Comparison of ENCODE assay signal across 18 cellular contexts in the genomic region with DNA sequence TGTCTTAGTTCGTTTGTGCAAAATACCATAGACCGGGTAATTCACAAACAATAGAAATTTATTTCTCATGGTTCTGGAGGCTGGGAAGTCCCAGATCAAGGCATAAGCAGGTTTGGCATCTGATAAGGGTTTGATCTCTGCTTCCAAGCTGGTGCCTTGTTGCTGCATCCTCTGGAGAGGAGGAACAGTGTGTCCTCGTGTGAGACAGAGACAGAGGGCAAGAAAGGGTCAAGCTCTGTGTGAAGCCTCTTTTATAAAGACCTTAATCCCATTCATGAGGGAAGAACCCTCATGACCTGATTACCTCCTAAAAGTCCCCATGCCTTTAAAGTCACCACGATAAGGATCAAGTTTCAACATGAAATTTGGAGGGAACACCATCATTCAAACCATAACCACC. TPM values are rescaled to one million over a fixed set of nuclear protein-coding genes. Genes with fewer than 3 reads are reported as not detected.
DNase-seq lines count a peak whose midpoint lies in the region; ATAC-seq, FAIRE-seq and TF ChIP-seq lines count a peak whose summit lies in the region.
"Had no signal": no experiment of that assay in that cellular context is flagged by ENCODE, and none has a peak within 500 bp of the region (broad histone marks: within the 10 kb centered on the region; RNA-seq: fewer than 3 reads in every experiment).

No MANE protein-coding gene starts in this region.

- no peak overlapping the region for H3K9ac ChIP-seq in neuronal stem cell (ENCODE audit: low read depth, low read length, poor library complexity)
- H3K9ac ChIP-seq: BLaER1 had no signal

- no peak overlapping the region for H3K14ac ChIP-seq in neuronal stem cell (ENCODE audit: low read length)

- WGBS in neuronal stem cell (ENCODE audit: extremely low coverage in 2 of 2, insufficient read length in 2 of 2, insufficient replicate concordance in 1 of 2), 2 donors = no CpG with 5 or more reads among the region's 4 CpGs

- TF ChIP-seq CTCF in bronchial epithelial cell (IDR thresholded peaks at IDR 0.05; ENCODE audit: insufficient read depth, low read length, severe bottlenecking) = no peak

- no peak overlapping the region for H3K4ac ChIP-seq in neuronal stem cell (ENCODE audit: low read length)

- intact Hi-C loops in left colon (cut with DNase I, micrococcal nuclease) = no loop called here

- no peak for ATAC-seq in left colon
- ATAC-seq in HG02623 (IDR thresholded peaks at IDR 0.05; ENCODE audit: unreplicated experiment) = no peak
- ATAC-seq: GM23338 had no signal

- no peak overlapping the region for H2BK12ac ChIP-seq in neuronal stem cell (ENCODE audit: low read length)

- H2AK5ac ChIP-seq in neuronal stem cell (ENCODE audit: low read depth, low read length) = no peak overlapping the region

- peak; percentile 24 for DNase-seq in NCI-H82 (lab: John Stamatoyannopoulos, UW)
- no peak for DNase-seq in NCI-H82 treated with DMSO at 0.1 percent for 48 hours (lab: John Stamatoyannopoulos, UW; ENCODE audit: unreplicated experiment)
- DNase-seq in bronchial epithelial cell (ENCODE audit: low read depth) = no peak
- peak; percentile 14 for DNase-seq in neuronal stem cell (ENCODE audit: low spot score)
- no peak for DNase-seq in activated T-cell treated with anti-CD3 and anti-CD28 coated beads, Interleukin-2, amount 50 U/mL, for 48 hours
- DNase-seq in left colon = no peak
- DNase-seq: AML-193; Caco-2; CD8-positive, alpha-beta memory T cell; DND-41; GDM1; H7 had no signal

- H2BK5ac ChIP-seq in neuronal stem cell (ENCODE audit: low read length) = no peak overlapping the region

- no peak overlapping the region for H2BK15ac ChIP-seq in neuronal stem cell (ENCODE audit: low read length)

- no peaks in the 10 kb centered on the region for H3K79me1 ChIP-seq in neuronal stem cell (ENCODE audit: low read depth, low read length)

- H2AFZ ChIP-seq in neuronal stem cell (ENCODE audit: low read length) = no peak overlapping the region
- H2AFZ ChIP-seq: GM23338 had no signal

- no peak overlapping the region for H4K8ac ChIP-seq in neuronal stem cell (ENCODE audit: low read depth, low read length)

- no peak overlapping the region for H2BK120ac ChIP-seq in neuronal stem cell (ENCODE audit: low read depth, low read length)

- no peaks in the 10 kb centered on the region for H3K4me1 ChIP-seq in neuronal stem cell (ENCODE audit: control insufficient read depth in 2 of 2, insufficient read depth in 1 of 2, low read depth in 1 of 2, low read length in 2 of 2)
- H3K4me1 ChIP-seq: BLaER1, Caco-2 had no signal

- peaks cover 7 to 14% of the 10 kb centered on the region in 2 donors for H3K9me3 ChIP-seq in neuronal stem cell (replicated peaks in 1 of 2; ENCODE audit: control insufficient read depth in 2 of 2, insufficient read depth in 1 of 2, low read depth in 1 of 2, low read length in 2 of 2)
- H3K9me3 ChIP-seq: BLaER1 had no signal

- FAIRE-seq in bronchial epithelial cell (lab: Jason Lieb, UNC) = peak; percentile 13
- FAIRE-seq: GM12892, GM19239 had no signal

- H3K18ac ChIP-seq in neuronal stem cell (ENCODE audit: low read length) = no peak overlapping the region

- no peak overlapping the region for H3K4me2 ChIP-seq in neuronal stem cell (ENCODE audit: insufficient read depth, low read length, poor library complexity, severe bottlenecking)
- H3K4me2 ChIP-seq: BLaER1, GM23338 had no signal

- no peak overlapping the region for H4K91ac ChIP-seq in neuronal stem cell (ENCODE audit: low read depth, low read length, poor library complexity)

- H3K36me3 ChIP-seq in bronchial epithelial cell (ENCODE audit: control insufficient read depth, insufficient read depth, low read length) = no peaks in the 10 kb centered on the region
- H3K36me3 ChIP-seq in neuronal stem cell (replicated peaks in 1 of 2; ENCODE audit: control insufficient read depth in 2 of 2, insufficient read depth in 2 of 2, low read length in 2 of 2) = no peaks in the 10 kb centered on the region
- H3K36me3 ChIP-seq: BLaER1 had no signal

- H3K4me3 ChIP-seq in bronchial epithelial cell (ENCODE audit: low read depth, low read length) (no peak overlapping the region), neuronal stem cell (ENCODE audit: low read length in 2 of 2) (no peak overlapping the region)
- H3K4me3 ChIP-seq: BLaER1, GM23338 had no signal

- no peak overlapping the region for H3K23ac ChIP-seq in neuronal stem cell (ENCODE audit: low read depth, low read length, poor library complexity)

- H3K27ac ChIP-seq in neuronal stem cell (replicated peaks; ENCODE audit: low read length) = no peak overlapping the region
- H3K27ac ChIP-seq: 22Rv1, BLaER1 had no signal

- H3K27me3 ChIP-seq in bronchial epithelial cell (ENCODE audit: control insufficient read depth, insufficient read depth, low read length) (no peaks in the 10 kb centered on the region), neuronal stem cell (ENCODE audit: control insufficient read depth in 3 of 3, insufficient read depth in 3 of 3, low read depth in 1 of 3, low read length in 3 of 3) (no peaks in the 10 kb centered on the region)
- H3K27me3 ChIP-seq: BLaER1 had no signal

RNA-seq across cellular contexts. Expression of a gene that starts 55.8 kb away (rescaled TPM):
- total RNA-seq in bronchial epithelial cell (84.2 and 139 TPM in 2 replicates), left colon (10 to 100 TPM; 16.2 to 22.8 TPM)
- 6.7 TPM for polyA plus RNA-seq in neuronal stem cell (2013, experiment 1 of 2)
- polyA plus RNA-seq in neuronal stem cell (2013, experiment 2 of 2) = 7.0 TPM

Comparison
In these comparisons a context has a peak if more than half of its experiments do, and no peak if none do; other contexts are left out.
1. DNase-seq: peak in NCI-H82 (single experiment) and neuronal stem cell (single experiment); none in NCI-H82 treated with DMSO at 0.1 percent for 48 hours (single experiment), bronchial epithelial cell (single experiment), activated T-cell treated with anti-CD3 and anti-CD28 coated beads, Interleukin-2, amount 50 U/mL, for 48 hours (0 of 2) and left colon (0 of 2).